In the genomic region with DNA sequence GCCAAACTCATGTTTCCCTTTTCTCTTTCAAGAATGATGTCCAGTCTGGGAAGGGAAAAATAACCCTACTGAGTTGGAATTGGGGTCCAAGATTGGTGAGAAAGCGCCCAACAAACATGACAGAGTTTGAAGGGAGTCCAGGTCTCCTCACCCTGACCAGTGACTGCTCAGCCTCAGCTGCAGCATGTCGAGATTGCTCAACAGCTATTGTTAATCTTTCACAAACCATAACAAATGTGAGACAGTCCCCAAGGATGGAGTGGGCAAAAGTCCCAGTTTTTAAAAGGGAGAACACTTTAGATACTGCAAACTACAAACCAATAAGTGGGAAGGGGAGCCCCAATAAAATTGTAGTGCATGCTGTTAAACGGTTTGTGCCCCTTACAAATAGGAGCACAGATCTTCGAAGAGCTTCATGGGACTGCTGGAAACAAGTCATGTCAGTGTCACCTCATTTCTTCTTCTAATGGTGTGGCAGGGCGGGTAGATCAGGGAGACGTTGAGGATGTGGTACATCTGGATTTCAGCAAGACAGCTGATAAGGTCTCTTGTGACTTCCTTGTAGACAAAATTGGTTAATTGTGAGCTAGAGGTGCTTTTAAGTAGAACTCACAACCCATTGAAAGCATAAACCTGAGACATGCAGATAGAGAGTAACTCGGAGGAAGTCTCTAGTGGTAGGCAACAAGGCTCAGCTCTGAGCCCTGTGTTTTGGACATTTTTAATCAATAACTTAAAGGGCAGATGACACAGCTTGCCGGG, we compare ENCODE assay signal across 11 cellular contexts.
A peak's percentile ranks its signal among the peaks of the same experiment; 100 is the strongest.
DNase-seq lines count a peak whose midpoint lies in the region; ATAC-seq, FAIRE-seq and TF ChIP-seq lines count a peak whose summit lies in the region.
"Had no signal": no experiment of that assay in that cellular context is flagged by ENCODE, and none has a peak within 500 bp of the region (broad histone marks: within the 10 kb centered on the region; RNA-seq: fewer than 3 reads in every experiment).

No MANE protein-coding gene starts in this region.

- intact Hi-C loops in pancreas (cut with DNase I), result no loop called here

- 38 to 42% methylated on average over 8 of the region's 8 CpGs for WGBS in pancreas, 2 donors

- H3K27ac Mint-ChIP-seq in T-helper 1 cell treated with Interleukin-12 subunit alpha and Interleukin-12 subunit beta and Interleukin-4 antibody, amounts not matched to agents 30 μg/mL and 1 μg/mL, for 36 hours, result peak overlapping the region; percentile 0
- H3K27ac Mint-ChIP-seq in GM23338, result no peak overlapping the region

- H3K9me2 ChIP-seq in GM23338 (ENCODE audit: insufficient read depth), result no peaks in the 10 kb centered on the region

- FAIRE-seq in pancreas (lab: Jason Lieb, UNC), result no peak

- H3F3A ChIP-seq in GM23338 (replicated peaks; ENCODE audit: low read depth), result no peaks in the 10 kb centered on the region

- no peaks in the 10 kb centered on the region for H3K36me3 Mint-ChIP-seq in T-helper 1 cell treated with Interleukin-12 subunit alpha and Interleukin-12 subunit beta and Interleukin-4 antibody, amounts not matched to agents 30 μg/mL and 1 μg/mL, for 36 hours (ENCODE audit: low read depth)
- H3K36me3 Mint-ChIP-seq in GM23338 (ENCODE audit: low read depth), result no peaks in the 10 kb centered on the region

- H3K36me3 ChIP-seq in pancreas (no peaks in the 10 kb centered on the region), GM23338 (ENCODE audit: insufficient read depth) (no peaks in the 10 kb centered on the region)

- H3K27me3 Mint-ChIP-seq in T-helper 1 cell treated with Interleukin-12 subunit alpha and Interleukin-12 subunit beta and Interleukin-4 antibody, amounts not matched to agents 30 μg/mL and 1 μg/mL, for 36 hours (ENCODE audit: low read depth), result peaks cover 3% of the 10 kb centered on the region
- H3K27me3 Mint-ChIP-seq in GM23338 (ENCODE audit: insufficient read depth, low read depth, poor library complexity), result peaks cover 4% of the 10 kb centered on the region

- H3K4me3 Mint-ChIP-seq in T-helper 1 cell treated with Interleukin-12 subunit alpha and Interleukin-12 subunit beta and Interleukin-4 antibody, amounts not matched to agents 30 μg/mL and 1 μg/mL, for 36 hours, result no peak overlapping the region
- H3K4me3 Mint-ChIP-seq in GM23338, result no peak overlapping the region

- H3K9me3 ChIP-seq in pancreas, result no peaks in the 10 kb centered on the region

- no peak overlapping the region for H2AFZ ChIP-seq in GM23338

- H3K79me2 ChIP-seq in GM23338 (replicated peaks; ENCODE audit: insufficient read depth), result no peaks in the 10 kb centered on the region

- no peaks in the 10 kb centered on the region for H4K20me1 ChIP-seq in GM23338 (replicated peaks; ENCODE audit: insufficient read depth)

- H3K27me3 ChIP-seq in pancreas, result no peaks in the 10 kb centered on the region
- H3K27me3 ChIP-seq in GM23338 (ENCODE audit: insufficient read depth), result no peaks in the 10 kb centered on the region

- DNase-seq in GM04503 (ENCODE audit: low read depth) (peak; percentile 64), fibroblast of mammary gland (ENCODE audit: low read depth) (peak; percentile 86), pancreas (no peak), GM23338 (ENCODE audit: low spot score) (no peak), NCI-H2171 (lab: John Stamatoyannopoulos, UW) (no peak)
- DNase-seq: DMS53, NCI-H2081, T1000 had no signal

- no peak overlapping the region for H3K4me2 ChIP-seq in GM23338

- no peak for TF ChIP-seq CTCF in fibroblast of mammary gland (conservative IDR thresholded peaks at IDR 0.05; ENCODE audit: control insufficient read depth, insufficient read depth, low read depth, low read length)
- no peak for TF ChIP-seq CTCF in pancreas (IDR thresholded peaks at IDR 0.05)
- no peak for TF ChIP-seq CTCF in GM23338 (conservative IDR thresholded peaks at IDR 0.05; ENCODE audit: low read depth in 2 of 2)

- ATAC-seq in pancreas (peak; percentile 55 to 83 (median 78)), HG02884 (IDR thresholded peaks at IDR 0.05; ENCODE audit: unreplicated experiment) (no peak), GM23338 (no peak), GM18517 (IDR thresholded peaks at IDR 0.05; ENCODE audit: unreplicated experiment) (no peak)

- H3K4me3 ChIP-seq in fibroblast of mammary gland (ENCODE audit: control insufficient read depth, low read depth, low read length) (no peak overlapping the region), pancreas (no peak overlapping the region), GM23338 (no peak overlapping the region)

- H3K4me1 ChIP-seq in pancreas (peaks cover 0 to 20% (median 5%) of the 10 kb centered on the region in 3 donors), GM23338 (ENCODE audit: insufficient read depth) (0 out of 2 replicates have a peak, but pooled peaks cover 7% of the 10 kb centered on the region)

- H3K4me1 Mint-ChIP-seq in T-helper 1 cell treated with Interleukin-12 subunit alpha and Interleukin-12 subunit beta and Interleukin-4 antibody, amounts not matched to agents 30 μg/mL and 1 μg/mL, for 36 hours (ENCODE audit: low read depth), result peaks cover 4% of the 10 kb centered on the region
- no peaks in the 10 kb centered on the region; the same call in 1 of the 3 replicates for H3K4me1 Mint-ChIP-seq in GM23338

- H3K27ac ChIP-seq in pancreas, result peak overlapping the region in 2 of 4 donors; percentile 37 to 41
- no peak overlapping the region for H3K27ac ChIP-seq in GM23338 (ENCODE audit: low read depth)

- H3K9me3 Mint-ChIP-seq in T-helper 1 cell treated with Interleukin-12 subunit alpha and Interleukin-12 subunit beta and Interleukin-4 antibody, amounts not matched to agents 30 μg/mL and 1 μg/mL, for 36 hours, result no peaks in the 10 kb centered on the region
- H3K9me3 Mint-ChIP-seq in GM23338, result no peaks in the 10 kb centered on the region

TF ChIP-seq in GM23338, 12 proteins besides CTCF, POLR2A, EP300 and RAD21 (continues in another document):
- TF ChIP-seq, protein P1, sequence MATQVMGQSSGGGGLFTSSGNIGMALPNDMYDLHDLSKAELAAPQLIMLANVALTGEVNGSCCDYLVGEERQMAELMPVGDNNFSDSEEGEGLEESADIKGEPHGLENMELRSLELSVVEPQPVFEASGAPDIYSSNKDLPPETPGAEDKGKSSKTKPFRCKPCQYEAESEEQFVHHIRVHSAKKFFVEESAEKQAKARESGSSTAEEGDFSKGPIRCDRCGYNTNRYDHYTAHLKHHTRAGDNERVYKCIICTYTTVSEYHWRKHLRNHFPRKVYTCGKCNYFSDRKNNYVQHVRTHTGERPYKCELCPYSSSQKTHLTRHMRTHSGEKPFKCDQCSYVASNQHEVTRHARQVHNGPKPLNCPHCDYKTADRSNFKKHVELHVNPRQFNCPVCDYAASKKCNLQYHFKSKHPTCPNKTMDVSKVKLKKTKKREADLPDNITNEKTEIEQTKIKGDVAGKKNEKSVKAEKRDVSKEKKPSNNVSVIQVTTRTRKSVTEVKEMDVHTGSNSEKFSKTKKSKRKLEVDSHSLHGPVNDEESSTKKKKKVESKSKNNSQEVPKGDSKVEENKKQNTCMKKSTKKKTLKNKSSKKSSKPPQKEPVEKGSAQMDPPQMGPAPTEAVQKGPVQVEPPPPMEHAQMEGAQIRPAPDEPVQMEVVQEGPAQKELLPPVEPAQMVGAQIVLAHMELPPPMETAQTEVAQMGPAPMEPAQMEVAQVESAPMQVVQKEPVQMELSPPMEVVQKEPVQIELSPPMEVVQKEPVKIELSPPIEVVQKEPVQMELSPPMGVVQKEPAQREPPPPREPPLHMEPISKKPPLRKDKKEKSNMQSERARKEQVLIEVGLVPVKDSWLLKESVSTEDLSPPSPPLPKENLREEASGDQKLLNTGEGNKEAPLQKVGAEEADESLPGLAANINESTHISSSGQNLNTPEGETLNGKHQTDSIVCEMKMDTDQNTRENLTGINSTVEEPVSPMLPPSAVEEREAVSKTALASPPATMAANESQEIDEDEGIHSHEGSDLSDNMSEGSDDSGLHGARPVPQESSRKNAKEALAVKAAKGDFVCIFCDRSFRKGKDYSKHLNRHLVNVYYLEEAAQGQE (IDR thresholded peaks at IDR 0.05; ENCODE audit: unreplicated experiment), result no peak
- TF ChIP-seq STAT1 (IDR thresholded peaks at IDR 0.05; ENCODE audit: unreplicated experiment) (no peak), JUNB (IDR thresholded peaks at IDR 0.05; ENCODE audit: unreplicated experiment) (no peak), CREB1 (CRISPR knock-in tag; IDR thresholded peaks at IDR 0.05; ENCODE audit: low read depth) (no peak), EZH2phosphoT487 (IDR thresholded peaks at IDR 0.05; ENCODE audit: unreplicated experiment) (no peak), ZNF331 (CRISPR knock-in tag; IDR thresholded peaks at IDR 0.05; ENCODE audit: low read depth) (no peak), NANOG (IDR thresholded peaks at IDR 0.05; ENCODE audit: borderline replicate concordance) (no peak), ZNF114 (CRISPR knock-in tag; IDR thresholded peaks at IDR 0.05) (no peak)
- TF ChIP-seq, protein P2, sequence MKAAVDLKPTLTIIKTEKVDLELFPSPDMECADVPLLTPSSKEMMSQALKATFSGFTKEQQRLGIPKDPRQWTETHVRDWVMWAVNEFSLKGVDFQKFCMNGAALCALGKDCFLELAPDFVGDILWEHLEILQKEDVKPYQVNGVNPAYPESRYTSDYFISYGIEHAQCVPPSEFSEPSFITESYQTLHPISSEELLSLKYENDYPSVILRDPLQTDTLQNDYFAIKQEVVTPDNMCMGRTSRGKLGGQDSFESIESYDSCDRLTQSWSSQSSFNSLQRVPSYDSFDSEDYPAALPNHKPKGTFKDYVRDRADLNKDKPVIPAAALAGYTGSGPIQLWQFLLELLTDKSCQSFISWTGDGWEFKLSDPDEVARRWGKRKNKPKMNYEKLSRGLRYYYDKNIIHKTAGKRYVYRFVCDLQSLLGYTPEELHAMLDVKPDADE (IDR thresholded peaks at IDR 0.05), result no peak

Comparison
In these comparisons a context has a peak if more than half of its experiments do, and no peak if none do; other contexts are left out.
1. DNase-seq: peak in GM04503 (single experiment) and fibroblast of mammary gland (single experiment); none in pancreas (0 of 6), GM23338 (single experiment) and NCI-H2171 (single experiment).
2. ATAC-seq: peak in pancreas (4 of 4); none in HG02884 (single experiment), GM23338 (single experiment) and GM18517 (single experiment).